Comparison of ENCODE assay signal across 22 cellular contexts in genomic region chr18:59952283-59953007, GRCh38. TPM values are rescaled to one million over a fixed set of nuclear protein-coding genes. Genes with fewer than 3 reads are reported as not detected.
A peak's percentile ranks its signal among the peaks of the same experiment; 100 is the strongest.
DNase-seq lines count a peak whose midpoint lies in the region; ATAC-seq, FAIRE-seq and TF ChIP-seq lines count a peak whose summit lies in the region.
"Had no signal": no experiment of that assay in that cellular context is flagged by ENCODE, and none has a peak within 500 bp of the region (broad histone marks: within the 10 kb centered on the region; RNA-seq: fewer than 3 reads in every experiment).

No MANE protein-coding gene starts in this region.

- peak overlapping the region; percentile 54 for H3K4me2 ChIP-seq in A549

- TF ChIP-seq POLR2A in A549 (IDR thresholded peaks at IDR 0.05; ENCODE audit: low read length): no peak

- no peaks in the 10 kb centered on the region for H3K27me3 ChIP-seq in CD4-positive, CD25-positive, alpha-beta regulatory T cell (ENCODE audit: control insufficient read depth, insufficient read depth, low read length)
- no peaks in the 10 kb centered on the region for H3K27me3 ChIP-seq in RWPE2 (ENCODE audit: insufficient read depth, poor library complexity, severe bottlenecking)
- H3K27me3 ChIP-seq: BE2C, Peyer's patch, stomach, upper lobe of left lung had no signal

- peak overlapping the region in 2 of 3 donors; percentile 36 to 86 for H3K27ac Mint-ChIP-seq in CD4-positive, CD25-positive, alpha-beta regulatory T cell
- H3K27ac Mint-ChIP-seq: dendritic cell treated with granulocyte-macrophage colony-stimulating factor and Interleukin-4, amounts not matched to agents 40 ng/mL and 50 ng/mL, for 4 days had no signal

- no peak for TF ChIP-seq EP300 in A549 (IDR thresholded peaks at IDR 0.05)

- H3K36me3 Mint-ChIP-seq in CD4-positive, CD25-positive, alpha-beta regulatory T cell: no peaks in the 10 kb centered on the region
- H3K36me3 Mint-ChIP-seq: IgD-negative memory B cell; naive thymus-derived CD4-positive, alpha-beta T cell had no signal

- H3K27ac ChIP-seq in A549 (peak overlapping the region; percentile 39 to 51; a peak in 2 of 6 replicates), RWPE2 (ENCODE audit: poor library complexity, severe bottlenecking) (peak overlapping the region; percentile 89)
- H3K27ac ChIP-seq in CD4-positive, CD25-positive, alpha-beta regulatory T cell (ENCODE audit: insufficient read depth, low read length, poor library complexity, severe bottlenecking): no peak overlapping the region
- H3K27ac ChIP-seq: parathyroid adenoma, Peyer's patch, stomach, upper lobe of left lung had no signal

- peak overlapping the region in 1 of 4 donors; percentile 63 for H3K4me3 Mint-ChIP-seq in CD4-positive, CD25-positive, alpha-beta regulatory T cell
- H3K4me3 Mint-ChIP-seq: activated T-helper 1 cell treated with anti-CD3 and anti-CD28 coated beads, Interleukin-12 subunit alpha, Interleukin-12 subunit beta, Interleukin-2, Interleukin-4 antibody, amounts not matched to agents 30 ng/mL and 10 ng/mL and 1 ng/mL, durations not matched to agents 14 hours and 24 hours and 36 hours; dendritic cell treated with granulocyte-macrophage colony-stimulating factor and Interleukin-4, amounts not matched to agents 40 ng/mL and 50 ng/mL, for 4 days; IgD-negative memory B cell; naive thymus-derived CD4-positive, alpha-beta T cell had no signal

- POLR2A ChIA-PET in A549 (lab: Yijun Ruan, JAX): interaction anchor here (2.9 kb wide), 1 partner anchor 52 kb away, joined by 28 read pairs; the partner anchor contains the start of gene PMAIP1

- H3K9me3 Mint-ChIP-seq in CD4-positive, CD25-positive, alpha-beta regulatory T cell: peaks cover 0 to 2% (median 0%) of the 10 kb centered on the region in 7 donors
- H3K9me3 Mint-ChIP-seq: activated T-helper 1 cell treated with anti-CD3 and anti-CD28 coated beads, Interleukin-12 subunit alpha, Interleukin-12 subunit beta, Interleukin-2, Interleukin-4 antibody, amounts not matched to agents 30 ng/mL and 10 ng/mL and 1 ng/mL, durations not matched to agents 14 hours and 24 hours and 36 hours; dendritic cell treated with granulocyte-macrophage colony-stimulating factor and Interleukin-4, amounts not matched to agents 40 ng/mL and 50 ng/mL, for 4 days; IgD-negative memory B cell; naive thymus-derived CD4-positive, alpha-beta T cell had no signal

- no peaks in the 10 kb centered on the region for H3K36me3 ChIP-seq in CD4-positive, CD25-positive, alpha-beta regulatory T cell (ENCODE audit: control insufficient read depth, insufficient read depth, low read length)
- H3K36me3 ChIP-seq in RWPE2 (ENCODE audit: low read depth): no peaks in the 10 kb centered on the region
- H3K36me3 ChIP-seq: BE2C, Peyer's patch, stomach, upper lobe of left lung had no signal

- H3K4me1 ChIP-seq in A549: peaks cover 32% of the 10 kb centered on the region
- H3K4me1 ChIP-seq in CD4-positive, CD25-positive, alpha-beta regulatory T cell (ENCODE audit: control insufficient read depth, insufficient read depth, low read length, poor library complexity, severe bottlenecking): peaks cover 27% of the 10 kb centered on the region
- peaks cover 39% of the 10 kb centered on the region for H3K4me1 ChIP-seq in RWPE2 (ENCODE audit: insufficient read depth, poor library complexity, severe bottlenecking)
- H3K4me1 ChIP-seq: BE2C, Caco-2, parathyroid adenoma, Peyer's patch, upper lobe of left lung had no signal

- in situ Hi-C loops in GM13977 (cut with MboI; ENCODE audit: low pct_unique_long_range_greater_than_20kb, low sequenced_read_pairs, unreplicated experiment): no loop called here

- DNase-seq in A549 (ENCODE audit: low read depth in 1 of 2, low spot score in 1 of 2): no peak
- DNase-seq in CD4-positive, CD25-positive, alpha-beta regulatory T cell: no peak
- DNase-seq in RWPE2 (ENCODE audit: low spot score): no peak
- DNase-seq in GM13977 (ENCODE audit: low spot score): no peak
- no peak for DNase-seq in inferior parietal cortex (ENCODE audit: extremely low spot score)
- no peak for DNase-seq in stimulated activated CD4-positive, alpha-beta T cell treated with anti-CD3 and anti-CD28 coated beads, Interleukin-4, amount 100 ng/mL, for 24 hours
- DNase-seq: activated CD4-positive, alpha-beta T cell treated with anti-CD3 and anti-CD28 coated beads, Interleukin-2, amount 50 U/mL, for 48 hours; BE2C; Caco-2; H7; hypothalamus; mesenchymal stem cell; naive thymus-derived CD4-positive, alpha-beta T cell; NCI-H526; Peyer's patch; stomach; upper lobe of left lung had no signal

- no peak for FAIRE-seq in A549 (lab: Jason Lieb, UNC)

- TF ChIP-seq CTCF in A549 (IDR thresholded peaks at IDR 0.05): no peak
- TF ChIP-seq CTCF in RWPE2 (IDR thresholded peaks at IDR 0.05; ENCODE audit: poor library complexity, severe bottlenecking): no peak
- no peak for TF ChIP-seq CTCF in GM13977 (IDR thresholded peaks at IDR 0.05; ENCODE audit: extremely low read depth, insufficient read depth, missing control alignments)

- 73% methylated on average over 6 of the region's 6 CpGs for WGBS in A549 (ENCODE audit: missing lambda C conversion rate)

- H3K4me3 ChIP-seq in A549: no peak overlapping the region
- H3K4me3 ChIP-seq in CD4-positive, CD25-positive, alpha-beta regulatory T cell (ENCODE audit: low read depth, low read length): no peak overlapping the region
- no peak overlapping the region for H3K4me3 ChIP-seq in RWPE2 (ENCODE audit: severe bottlenecking)
- H3K4me3 ChIP-seq: Peyer's patch, stomach, upper lobe of left lung had no signal

- TF ChIP-seq RAD21 in A549 (conservative IDR thresholded peaks at IDR 0.05 in 1 of 2, IDR thresholded peaks at IDR 0.05 in 1 of 2): no peak

- H3K4me1 Mint-ChIP-seq in CD4-positive, CD25-positive, alpha-beta regulatory T cell: peaks cover 25 to 52% (median 33%) of the 10 kb centered on the region in 4 donors

- H3K27me3 Mint-ChIP-seq in CD4-positive, CD25-positive, alpha-beta regulatory T cell: no peaks in the 10 kb centered on the region
- H3K27me3 Mint-ChIP-seq: dendritic cell treated with granulocyte-macrophage colony-stimulating factor and Interleukin-4, amounts not matched to agents 40 ng/mL and 50 ng/mL, for 4 days; IgD-negative memory B cell had no signal

- H3K9me3 ChIP-seq in A549: no peaks in the 10 kb centered on the region
- H3K9me3 ChIP-seq in CD4-positive, CD25-positive, alpha-beta regulatory T cell (ENCODE audit: control insufficient read depth in 2 of 2, low read length in 2 of 2): no peaks in the 10 kb centered on the region
- no peaks in the 10 kb centered on the region for H3K9me3 ChIP-seq in RWPE2 (ENCODE audit: severe bottlenecking)
- H3K9me3 ChIP-seq: BE2C, Caco-2, Peyer's patch, stomach, upper lobe of left lung had no signal

- CTCF ChIA-PET in A549 (lab: Yijun Ruan, JAX): interaction anchor here (1.0 kb wide), 2 partner anchors 75 to 115 kb away, joined by 3 read pairs; no protein-coding TSS in a partner anchor

- ATAC-seq in A549 (no peak), HG03442 (IDR thresholded peaks at IDR 0.05; ENCODE audit: unreplicated experiment) (peak; percentile 3), RWPE2 (ENCODE audit: low read depth) (peak; percentile 2; the same call in 1 of the 3 replicates)
- no peak for ATAC-seq in CD4-positive, CD25-positive, alpha-beta regulatory T cell (ENCODE audit: low read depth in 2 of 2)
- ATAC-seq: naive thymus-derived CD4-positive, alpha-beta T cell had no signal

TF ChIP-seq in A549, 52 proteins besides CTCF, POLR2A, EP300 and RAD21:
- TF ChIP-seq FOSB (CRISPR knock-in tag; IDR thresholded peaks at IDR 0.05) (no peak), PBX3 (IDR thresholded peaks at IDR 0.05) (no peak), SMC3 (IDR thresholded peaks at IDR 0.05) (no peak), KDM1A (IDR thresholded peaks at IDR 0.05; ENCODE audit: low read depth) (no peak)

RNA-seq across cellular contexts. Expression of gene PMAIP1, which starts 52.6 kb away (rescaled TPM):
- polyA plus RNA-seq in A549 (2011; rRNA removed) (23.1 and 40.3 TPM in 2 replicates), A549 (2017; fragmentation: RNase III; extraction: RNeasy Plus Mini Kit Qiagen cat#74134 plus additional on column Dnase treatment) (9.7 to 10.6 TPM (median 9.7 TPM) in 3 replicates)
- polyA plus RNA-seq in A549 (2012; cell fraction: cytosol; rRNA removed): 8.7 and 10.4 TPM in 2 replicates
- polyA plus RNA-seq in A549 (2012; cell fraction: nucleus; rRNA removed): 4.2 and 4.7 TPM in 2 replicates
- 5.7 and 8.6 TPM in 2 replicates for polyA minus RNA-seq in A549 (2011; rRNA and poly(A)+ RNA removed)
- total RNA-seq in CD4-positive, CD25-positive, alpha-beta regulatory T cell: 326 TPM
- polyA plus RNA-seq in CD4-positive, CD25-positive, alpha-beta regulatory T cell: 10 to 100 TPM; 23.3 to 84.5 (median 52.6) TPM

Comparison
In these comparisons a context has a peak if more than half of its experiments do, and no peak if none do; other contexts are left out.
1. ATAC-seq: peak in HG03442 (single experiment) and RWPE2 (single experiment); none in A549 (0 of 2) and CD4-positive, CD25-positive, alpha-beta regulatory T cell (0 of 2).